ENCODE assay signal across 12 cellular contexts in the genomic region with DNA sequence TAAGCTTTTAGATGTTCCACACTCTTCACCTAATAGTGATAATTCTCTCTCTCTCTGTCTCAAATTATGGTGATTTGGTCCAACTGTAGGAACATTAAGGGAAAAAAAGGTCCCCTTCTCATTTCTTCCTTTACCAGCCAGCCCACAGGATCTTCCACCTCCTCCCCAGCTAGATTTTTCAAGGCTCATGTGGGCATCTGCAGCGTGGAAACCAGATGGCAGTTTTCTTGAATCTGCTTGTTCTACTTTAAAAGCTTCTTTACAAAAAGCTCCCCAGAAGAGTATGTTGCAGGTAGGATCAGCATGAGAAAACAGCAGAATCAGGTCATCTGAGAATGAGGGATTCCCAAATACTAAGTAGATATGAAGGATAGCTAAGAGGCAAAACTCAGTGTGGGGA.
DNase-seq lines count a peak whose midpoint lies in the region; ATAC-seq, FAIRE-seq and TF ChIP-seq lines count a peak whose summit lies in the region.
"Had no signal": no experiment of that assay in that cellular context is flagged by ENCODE, and none has a peak within 500 bp of the region (broad histone marks: within the 10 kb centered on the region; RNA-seq: fewer than 3 reads in every experiment).

No MANE protein-coding gene starts in this region.

- H2BK120ac ChIP-seq in H1 (replicated peaks; ENCODE audit: low read depth, low read length) (no peak overlapping the region), mesendoderm (ENCODE audit: low read depth, low read length) (peak overlapping the region; percentile 90)

- H3K4ac ChIP-seq in H1 (replicated peaks; ENCODE audit: insufficient read length, low read depth, low read length): no peak overlapping the region
- H3K4ac ChIP-seq in mesendoderm (ENCODE audit: low read depth, low read length): peak overlapping the region; percentile 49

- H3K14ac ChIP-seq in H1 (ENCODE audit: insufficient read length): no peak overlapping the region

- no peak overlapping the region for H2BK20ac ChIP-seq in H1 (ENCODE audit: low read length)

- TF ChIP-seq EP300 in H1 (IDR thresholded peaks at IDR 0.05; ENCODE audit: borderline replicate concordance in 1 of 2, low read depth in 2 of 2, low read length in 2 of 2): no peak

- H3K23ac ChIP-seq in H1 (ENCODE audit: insufficient read length): no peak overlapping the region
- H3K23ac ChIP-seq in mesendoderm (ENCODE audit: low read length): no peak overlapping the region

- H3K4me1 ChIP-seq in H1 (replicated peaks in 1 of 4; ENCODE audit: control insufficient read depth in 3 of 4, insufficient read depth in 4 of 4, low read length in 3 of 4) (peaks cover 0 to 6% (median 0%) of the 10 kb centered on the region in 4 experiments; a peak in 1 of 7 replicates), mesendoderm (ENCODE audit: control insufficient read depth, low read depth, low read length) (no peaks in the 10 kb centered on the region), pancreas (peaks cover 0 to 13% (median 9%) of the 10 kb centered on the region in 3 donors), psoas muscle (no peaks in the 10 kb centered on the region)
- H3K4me1 ChIP-seq: BLaER1 had no signal

- H2BK15ac ChIP-seq in H1 (ENCODE audit: low read length) (no peak overlapping the region), mesendoderm (replicated peaks; ENCODE audit: low read depth) (no peak overlapping the region)

- H2BK5ac ChIP-seq in H1 (ENCODE audit: low read depth, low read length) (no peak overlapping the region), mesendoderm (ENCODE audit: low read length) (peak overlapping the region; percentile 54)

- H4K5ac ChIP-seq in H1 (ENCODE audit: insufficient read length, low read depth, low read length): no peak overlapping the region
- H4K5ac ChIP-seq in mesendoderm (ENCODE audit: low read length): no peak overlapping the region

- CTCF ChIA-PET in H1 (lab: Charles Lee; ENCODE audit: partially characterized antibody): interaction anchor here (0.7 to 2.4 kb wide), 9 partner anchors 10 to 221 kb away, joined by 3 to 8 read pairs (median 3); no protein-coding TSS in a partner anchor

- no peak overlapping the region for H4K91ac ChIP-seq in H1 (replicated peaks; ENCODE audit: insufficient read length, low read length)

- H2BK12ac ChIP-seq in H1 (ENCODE audit: low read depth, low read length): no peak overlapping the region

- H3K27me3 ChIP-seq in H1 (replicated peaks in 1 of 4; ENCODE audit: control insufficient read depth in 3 of 4, extremely low read depth in 1 of 4, insufficient read depth in 3 of 4, low read length in 3 of 4) (0 out of 7 replicates have a peak, but pooled peaks cover 0 to 2% (median 0%) of the 10 kb centered on the region in 4 experiments), mesendoderm (ENCODE audit: insufficient read depth, low read length, poor library complexity) (no peaks in the 10 kb centered on the region), pancreas (no peaks in the 10 kb centered on the region), psoas muscle (ENCODE audit: insufficient read depth in 3 of 3, low read length in 2 of 3) (no peaks in the 10 kb centered on the region)
- H3K27me3 ChIP-seq: BLaER1 had no signal

- H3K9ac ChIP-seq in H1 (replicated peaks in 1 of 4; ENCODE audit: extremely low read depth in 1 of 4, low read depth in 3 of 4, low read length in 3 of 4) (no peak overlapping the region), mesendoderm (ENCODE audit: low read length) (no peak overlapping the region)
- H3K9ac ChIP-seq: BLaER1 had no signal

- H3K27ac ChIP-seq in H1 (ENCODE audit: low read depth, low read length) (no peak overlapping the region), mesendoderm (ENCODE audit: low read depth, low read length) (peak overlapping the region; percentile 55), pancreas (peak overlapping the region in 3 of 4 donors; percentile 10 to 40 (median 23)), psoas muscle (no peak overlapping the region)
- H3K27ac ChIP-seq: BLaER1 had no signal

- TF ChIP-seq CTCF in H1 (IDR thresholded peaks at IDR 0.05; ENCODE audit: control extremely low read depth in 1 of 3, insufficient read depth in 1 of 3, low read depth in 1 of 3, low read length in 3 of 3) (no peak), pancreas (IDR thresholded peaks at IDR 0.05) (no peak), psoas muscle (IDR thresholded peaks at IDR 0.05) (no peak)

- no peak for TF ChIP-seq POLR2A in H1 (IDR thresholded peaks at IDR 0.05; ENCODE audit: control extremely low read depth in 1 of 2, low read depth in 2 of 2, low read length in 2 of 2)

- no peak for FAIRE-seq in H1 (lab: Jason Lieb, UNC)
- no peak for FAIRE-seq in pancreas (lab: Jason Lieb, UNC)
- no peak for FAIRE-seq in urothelium cell line (lab: Jason Lieb, UNC)

- H3K18ac ChIP-seq in H1 (ENCODE audit: extremely low read depth, low read length) (no peak overlapping the region), mesendoderm (ENCODE audit: low read length) (peak overlapping the region; percentile 47)

- 0 out of 2 replicates have a peak overlapping the region, but pooled peaks have one; percentile 21 for H2AFZ ChIP-seq in H1 (ENCODE audit: low read length)

- H3K9me3 ChIP-seq in H1 (ENCODE audit: insufficient read depth in 2 of 2, low read depth in 1 of 2, low read length in 1 of 2): no peaks in the 10 kb centered on the region
- H3K9me3 ChIP-seq in pancreas: no peaks in the 10 kb centered on the region
- H3K9me3 ChIP-seq in psoas muscle: no peaks in the 10 kb centered on the region
- H3K9me3 ChIP-seq: Caco-2 had no signal

- intact Hi-C loops in pancreas (cut with DNase I): no loop called here
- intact Hi-C loops in psoas muscle (cut with DNase I): no loop called here

- H3K56ac ChIP-seq in H1 (replicated peaks; ENCODE audit: insufficient read length, low read depth, low read length) (no peak overlapping the region), mesendoderm (ENCODE audit: low read length) (no peak overlapping the region)

- H3K23me2 ChIP-seq in H1 (ENCODE audit: low read depth, low read length): peaks cover 1% of the 10 kb centered on the region; the same call in 1 of the 2 replicates

- no peak for DNase-seq in H1 (ENCODE audit: low read depth in 1 of 2, low spot score in 2 of 2)
- no peak for DNase-seq in mesendoderm
- DNase-seq in pancreas: no peak
- DNase-seq in psoas muscle: no peak
- no peak for DNase-seq in urothelium cell line (ENCODE audit: low spot score)
- DNase-seq: AML-193; Caco-2; CD8-positive, alpha-beta memory T cell; H7 had no signal

- 94% methylated on average over 1 of the region's 1 CpG; no CpG with 5 or more reads in 1 of the 2 experiments for WGBS in H1 (ENCODE audit: extremely low coverage in 1 of 2, insufficient coverage in 1 of 2, insufficient read length in 1 of 2, insufficient replicate concordance in 2 of 2, low coverage in 1 of 2, low lambda C conversion rate in 2 of 2, missing lambda C conversion rate in 1 of 2), 2 experiments
- WGBS in mesendoderm (ENCODE audit: extremely low coverage, insufficient coverage, low lambda C conversion rate): no CpG with 5 or more reads among the region's 1 CpG
- WGBS in pancreas, 2 donors: 38 to 46% methylated on average over 1 of the region's 1 CpG
- 87 to 100% (median 94%) methylated on average over 1 of the region's 1 CpG for WGBS in psoas muscle, 3 donors

- H2AK5ac ChIP-seq in H1 (ENCODE audit: low read depth, low read length): no peak overlapping the region
- H2AK5ac ChIP-seq in mesendoderm (ENCODE audit: low read length): no peak overlapping the region

- H3K4me3 ChIP-seq in H1 (ENCODE audit: extremely low read depth in 1 of 4, insufficient read depth in 2 of 4, low read depth in 3 of 4, low read length in 4 of 4) (no peak overlapping the region), mesendoderm (ENCODE audit: low read length) (no peak overlapping the region), pancreas (no peak overlapping the region), psoas muscle (no peak overlapping the region)
- H3K4me3 ChIP-seq: BLaER1 had no signal

- H4K8ac ChIP-seq in H1 (ENCODE audit: extremely low read depth, insufficient read depth, low read length): no peak overlapping the region
- no peak overlapping the region for H4K8ac ChIP-seq in mesendoderm (ENCODE audit: low read depth, low read length)

- H3K79me1 ChIP-seq in H1 (ENCODE audit: low read depth, low read length) (no peaks in the 10 kb centered on the region), mesendoderm (ENCODE audit: low read length) (no peaks in the 10 kb centered on the region)

- no peak overlapping the region for H3K4me2 ChIP-seq in H1 (ENCODE audit: insufficient read depth in 1 of 2, low read depth in 2 of 2, low read length in 2 of 2)
- no peak overlapping the region for H3K4me2 ChIP-seq in mesendoderm (ENCODE audit: low read length)
- H3K4me2 ChIP-seq: BLaER1 had no signal

- ATAC-seq in pancreas (no peak), psoas muscle (no peak), GM18861 (IDR thresholded peaks at IDR 0.05; ENCODE audit: unreplicated experiment) (no peak), HG02678 (IDR thresholded peaks at IDR 0.05; ENCODE audit: unreplicated experiment) (no peak)

- POLR2A ChIA-PET in H1 (lab: Charles Lee; ENCODE audit: partially characterized antibody): interaction anchor here (2.3 kb wide), 1 partner anchor 208 kb away, joined by 7 read pairs; a partner anchor contains a TSS

- no peak for TF ChIP-seq RAD21 in H1 (IDR thresholded peaks at IDR 0.05 in 1 of 2, conservative IDR thresholded peaks at IDR 0.05 in 1 of 2; ENCODE audit: low read depth in 2 of 2, low read length in 2 of 2)

- no peaks in the 10 kb centered on the region for H3K79me2 ChIP-seq in H1 (ENCODE audit: control insufficient read depth in 1 of 2, insufficient read depth in 2 of 2, low read length in 2 of 2)
- no peaks in the 10 kb centered on the region for H3K79me2 ChIP-seq in mesendoderm (ENCODE audit: control insufficient read depth, insufficient read depth, low read length)

- H3K36me3 ChIP-seq in H1 (ENCODE audit: control insufficient read depth in 2 of 4, insufficient read depth in 4 of 4, low read length in 3 of 4): no peaks in the 10 kb centered on the region
- H3K36me3 ChIP-seq in mesendoderm (ENCODE audit: control insufficient read depth, insufficient read depth, low read length): no peaks in the 10 kb centered on the region
- H3K36me3 ChIP-seq in pancreas: no peaks in the 10 kb centered on the region
- no peaks in the 10 kb centered on the region for H3K36me3 ChIP-seq in psoas muscle (ENCODE audit: insufficient read depth in 1 of 2, low read depth in 1 of 2)
- H3K36me3 ChIP-seq: BLaER1 had no signal

- no peaks in the 10 kb centered on the region for H4K20me1 ChIP-seq in H1 (replicated peaks in 1 of 2; ENCODE audit: control insufficient read depth in 1 of 2, insufficient read depth in 2 of 2, low read length in 2 of 2)
- H4K20me1 ChIP-seq: BLaER1 had no signal

TF ChIP-seq in H1, 55 proteins besides CTCF, POLR2A, EP300 and RAD21 (continues in another document):
- TF ChIP-seq SRF (IDR thresholded peaks at IDR 0.05; ENCODE audit: low read depth, low read length) (no peak), HDAC2 (IDR thresholded peaks at IDR 0.05; ENCODE audit: borderline replicate concordance in 1 of 2, low read depth in 2 of 2, low read length in 2 of 2) (no peak), SP1 (IDR thresholded peaks at IDR 0.05; ENCODE audit: low read depth, low read length) (no peak), RNF2 (IDR thresholded peaks at IDR 0.05; ENCODE audit: borderline replicate concordance, low read depth, low read length, missing control alignments, poor library complexity, severe bottlenecking) (no peak), BRCA1 (IDR thresholded peaks at IDR 0.05; ENCODE audit: low read depth, low read length) (no peak), CHD2 (IDR thresholded peaks at IDR 0.05; ENCODE audit: low read length) (no peak)

Comparison
In these comparisons a context has a peak if more than half of its experiments do, and no peak if none do; other contexts are left out.
1. H3K27ac ChIP-seq: peak in mesendoderm (single experiment) and pancreas (3 of 4); none in H1 (single experiment) and psoas muscle (single experiment).